Comparison of ENCODE assay signal across 12 cellular contexts in the genomic region with DNA sequence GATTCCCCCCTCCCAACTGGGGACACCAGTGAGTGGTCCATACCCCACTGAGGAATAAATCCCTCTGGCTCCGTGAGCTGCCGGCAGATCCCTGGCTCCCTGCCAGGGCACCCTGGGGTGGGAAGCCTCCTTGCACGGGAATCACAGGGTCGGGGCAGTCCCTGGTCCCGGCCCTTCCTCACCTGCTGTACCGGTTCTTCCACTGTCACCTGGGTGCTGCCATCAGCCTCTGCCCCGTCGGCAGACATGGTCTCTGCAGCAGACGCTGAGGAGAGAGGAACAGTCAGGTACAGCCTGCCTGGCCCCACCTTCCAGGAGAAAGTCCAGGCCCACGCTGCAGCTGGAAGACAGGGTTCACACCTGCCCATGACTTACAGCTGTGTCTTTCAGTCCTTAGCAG. TPM values are rescaled to one million over a fixed set of nuclear protein-coding genes. Genes with fewer than 3 reads are reported as not detected.
DNase-seq lines count a peak whose midpoint lies in the region; ATAC-seq and TF ChIP-seq lines count a peak whose summit lies in the region.
"Had no signal": no experiment of that assay in that cellular context is flagged by ENCODE, and none has a peak within 500 bp of the region (broad histone marks: within the 10 kb centered on the region; RNA-seq: fewer than 3 reads in every experiment).

No MANE protein-coding gene starts in this region.

- no peak overlapping the region for H3K4me3 Mint-ChIP-seq in type B pancreatic cell
- H3K4me3 Mint-ChIP-seq: CD8-positive, alpha-beta memory T cell; stimulated activated naive CD8-positive, alpha-beta T cell treated with anti-CD3 and anti-CD28 coated beads, Interleukin-15, amount 100 ng/mL, for 72 hours had no signal

- no peaks in the 10 kb centered on the region for H3K27me3 Mint-ChIP-seq in type B pancreatic cell
- H3K27me3 Mint-ChIP-seq: CD8-positive, alpha-beta memory T cell; stimulated activated naive CD8-positive, alpha-beta T cell treated with anti-CD3 and anti-CD28 coated beads, Interleukin-15, amount 100 ng/mL, for 72 hours had no signal

- H2AFZ ChIP-seq in GM23248, result no peak overlapping the region

- H3K9ac ChIP-seq in GM23248, result 0 out of 2 replicates have a peak overlapping the region, but pooled peaks have one; percentile 20

- peak overlapping the region; percentile 29 for H3K27ac Mint-ChIP-seq in type B pancreatic cell
- H3K27ac Mint-ChIP-seq: CD8-positive, alpha-beta memory T cell had no signal

- 62 to 77% methylated on average over 9 to 10 of the region's 10 CpGs for WGBS in GM23248 (ENCODE audit: low coverage in 1 of 2, low lambda C conversion rate in 2 of 2, missing lambda C conversion rate in 2 of 2), 2 experiments

- TF ChIP-seq CTCF in type B pancreatic cell (conservative IDR thresholded peaks at IDR 0.05), result no peak

- DNase-seq in GM23248 (no peak), NCI-H510A treated with DMSO at 0.1 percent for 48 hours (lab: John Stamatoyannopoulos, UW) (peak; percentile 98), iPS-NIHi11 (ENCODE audit: low spot score) (peak; percentile 17), type B pancreatic cell (ENCODE audit: extremely low spot score, unreplicated experiment) (no peak), NCI-H446 (lab: John Stamatoyannopoulos, UW) (no peak)
- DNase-seq in activated T-cell treated with anti-CD3 and anti-CD28 coated beads, Interleukin-2, amount 50 U/mL, for 1 hour, result no peak
- no peak for DNase-seq in stimulated activated naive CD8-positive, alpha-beta T cell treated with anti-CD3 and anti-CD28 coated beads, Interleukin-15, Interleukin-2, amounts not matched to agents 100 U/mL and 50 U/mL, for 24 hours
- DNase-seq: CD8-positive, alpha-beta memory T cell; MM.1S; retina; stimulated activated CD4-positive, alpha-beta T cell treated with anti-CD3 and anti-CD28 coated beads, Interleukin-4, amount 100 ng/mL, for 4 hours; stimulated activated naive CD8-positive, alpha-beta T cell treated with anti-CD3 and anti-CD28 coated beads, Interleukin-15, amount 100 ng/mL, for 72 hours had no signal

- no peak overlapping the region for H3K27ac ChIP-seq in GM23248

- H3K79me2 ChIP-seq in GM23248 (ENCODE audit: insufficient read depth), result peaks cover 99% of the 10 kb centered on the region

- H3K36me3 ChIP-seq in GM23248 (ENCODE audit: low read depth), result peaks cover 49% of the 10 kb centered on the region

- H3F3A ChIP-seq in GM23248 (ENCODE audit: insufficient read depth), result 0 out of 2 replicates have a peak, but pooled peaks cover 8% of the 10 kb centered on the region

- no peaks in the 10 kb centered on the region; the same call in 1 of the 2 replicates for H4K20me1 ChIP-seq in GM23248 (ENCODE audit: insufficient read depth)

- H3K4me1 Mint-ChIP-seq in type B pancreatic cell (ENCODE audit: unreplicated experiment), result no peaks in the 10 kb centered on the region

- no peaks in the 10 kb centered on the region for H3K9me3 Mint-ChIP-seq in type B pancreatic cell
- H3K9me3 Mint-ChIP-seq: CD8-positive, alpha-beta memory T cell; stimulated activated naive CD8-positive, alpha-beta T cell treated with anti-CD3 and anti-CD28 coated beads, Interleukin-15, amount 100 ng/mL, for 72 hours had no signal

- no peaks in the 10 kb centered on the region for H3K9me2 ChIP-seq in GM23248 (ENCODE audit: insufficient read depth)

- H3K4me2 ChIP-seq in GM23248 (ENCODE audit: unreplicated experiment), result no peak overlapping the region

- in situ Hi-C loops in GM23248 (cut with MboI), result no loop called here

- H3K4me3 ChIP-seq in GM23248, result no peak overlapping the region

- H3K36me3 Mint-ChIP-seq in type B pancreatic cell, result no peaks in the 10 kb centered on the region

- no peaks in the 10 kb centered on the region for H3K27me3 ChIP-seq in GM23248 (replicated peaks; ENCODE audit: insufficient read depth)

- no peak for ATAC-seq in stimulated activated naive CD8-positive, alpha-beta T cell treated with anti-CD3 and anti-CD28 coated beads, Interleukin-15, Interleukin-2, amounts not matched to agents 100 U/mL and 50 U/mL, for 24 hours
- ATAC-seq: stimulated activated naive CD8-positive, alpha-beta T cell treated with anti-CD3 and anti-CD28 coated beads, Interleukin-15, amount 100 ng/mL, for 72 hours had no signal

- no peaks in the 10 kb centered on the region for H3K9me3 ChIP-seq in GM23248 (ENCODE audit: low read depth)

- peaks cover 9% of the 10 kb centered on the region; the same call in 1 of the 2 replicates for H3K4me1 ChIP-seq in GM23248 (ENCODE audit: insufficient read depth)

RNA-seq across cellular contexts. Expression of a gene that starts 6.3 kb away (rescaled TPM):
- 306 and 372 TPM in 2 replicates for total RNA-seq in GM23248 (2014; rRNA removed; shearing (Covaris generic))
- 398 and 415 TPM in 2 replicates for polyA plus RNA-seq in GM23248 (2016; fragmentation: Nextera tagmentation; extraction: Ambion mirVana)
- total RNA-seq in type B pancreatic cell (ENCODE audit: low replicate concordance), result 53.9 and 77.4 TPM in 2 replicates

RNA-seq across cellular contexts. Expression of a gene that starts 29.6 kb away (rescaled TPM):
- 2.0 and 4.2 TPM in 2 replicates for total RNA-seq in GM23248 (2014; rRNA removed; shearing (Covaris generic))
- 19.9 TPM in 2 replicates for polyA plus RNA-seq in GM23248 (2016; fragmentation: Nextera tagmentation; extraction: Ambion mirVana)
- 8.3 and 20.5 TPM in 2 replicates for total RNA-seq in type B pancreatic cell (ENCODE audit: low replicate concordance)

RNA-seq across cellular contexts. Expression of a gene that starts 41.5 kb away (rescaled TPM):
- not detected in 2 replicates for total RNA-seq in GM23248 (2014; rRNA removed; shearing (Covaris generic))
- not detected in 2 replicates for polyA plus RNA-seq in GM23248 (2016; fragmentation: Nextera tagmentation; extraction: Ambion mirVana)
- not detected in 2 replicates for total RNA-seq in type B pancreatic cell (ENCODE audit: low replicate concordance)

RNA-seq across cellular contexts. Expression of a gene that starts 48.2 kb away (rescaled TPM):
- 29.3 and 29.4 TPM in 2 replicates for total RNA-seq in GM23248 (2014; rRNA removed; shearing (Covaris generic))
- 26.9 and 28.6 TPM in 2 replicates for polyA plus RNA-seq in GM23248 (2016; fragmentation: Nextera tagmentation; extraction: Ambion mirVana)
- total RNA-seq in type B pancreatic cell (ENCODE audit: low replicate concordance), result 29.2 and 79.1 TPM in 2 replicates

Comparison
In these comparisons a context has a peak if more than half of its experiments do, and no peak if none do; other contexts are left out.
1. DNase-seq: peak in NCI-H510A treated with DMSO at 0.1 percent for 48 hours (single experiment) and iPS-NIHi11 (single experiment); none in GM23248 (single experiment), type B pancreatic cell (single experiment), activated T-cell treated with anti-CD3 and anti-CD28 coated beads, Interleukin-2, amount 50 U/mL, for 1 hour (single experiment), NCI-H446 (0 of 2) and stimulated activated naive CD8-positive, alpha-beta T cell treated with anti-CD3 and anti-CD28 coated beads, Interleukin-15, Interleukin-2, amounts not matched to agents 100 U/mL and 50 U/mL, for 24 hours (single experiment).